15 cellular contexts compared by ENCODE assay signal in genomic region chr7:86598311-86598710, GRCh38. TPM values are rescaled to one million over a fixed set of nuclear protein-coding genes. Genes with fewer than 3 reads are reported as not detected.
DNase-seq lines count a peak whose midpoint lies in the region; FAIRE-seq and TF ChIP-seq lines count a peak whose summit lies in the region.
"Had no signal": no experiment of that assay in that cellular context is flagged by ENCODE, and none has a peak within 500 bp of the region (broad histone marks: within the 10 kb centered on the region; RNA-seq: fewer than 3 reads in every experiment).

No MANE protein-coding gene starts in this region.

- intact Hi-C loops in A673 (cut with micrococcal nuclease; ENCODE audit: unreplicated experiment), result loop anchor here (2.0 to 5.0 kb wide), 2 partner anchors 219 to 306 kb away; no protein-coding TSS in a partner anchor

- H2BK120ac ChIP-seq in H1 (replicated peaks; ENCODE audit: low read depth, low read length), result no peak overlapping the region

- H3K23me2 ChIP-seq in H1 (ENCODE audit: low read depth, low read length), result no peaks in the 10 kb centered on the region

- H3K27me3 ChIP-seq in A673 (replicated peaks; ENCODE audit: insufficient read depth, low read depth, low read length, poor library complexity) (no peaks in the 10 kb centered on the region), H1 (replicated peaks in 1 of 4; ENCODE audit: control insufficient read depth in 3 of 4, extremely low read depth in 1 of 4, insufficient read depth in 3 of 4, low read length in 3 of 4) (no peaks in the 10 kb centered on the region), smooth muscle cell (ENCODE audit: low read depth) (no peaks in the 10 kb centered on the region)

- H3K36me3 Mint-ChIP-seq in activated CD4-positive, alpha-beta T cell treated with anti-CD3 and anti-CD28 coated beads, Interleukin-2, amount 10 ng/mL, durations not matched to agents 7 days and 5 days (ENCODE audit: low read depth), result no peaks in the 10 kb centered on the region
- H3K36me3 Mint-ChIP-seq: activated naive CD8-positive, alpha-beta T cell; naive B cell had no signal

- no peak overlapping the region for H4K5ac ChIP-seq in H1 (ENCODE audit: insufficient read length, low read depth, low read length)

- H3K4me2 ChIP-seq in H1 (ENCODE audit: insufficient read depth in 1 of 2, low read depth in 2 of 2, low read length in 2 of 2) (no peak overlapping the region), smooth muscle cell (no peak overlapping the region)

- TF ChIP-seq POLR2A in H1 (IDR thresholded peaks at IDR 0.05; ENCODE audit: control extremely low read depth in 1 of 2, low read depth in 2 of 2, low read length in 2 of 2), result no peak

- H4K91ac ChIP-seq in H1 (replicated peaks; ENCODE audit: insufficient read length, low read length), result no peak overlapping the region

- TF ChIP-seq EP300 in H1 (IDR thresholded peaks at IDR 0.05; ENCODE audit: borderline replicate concordance in 1 of 2, low read depth in 2 of 2, low read length in 2 of 2), result no peak

- H4K20me1 ChIP-seq in H1 (replicated peaks in 1 of 2; ENCODE audit: control insufficient read depth in 1 of 2, insufficient read depth in 2 of 2, low read length in 2 of 2), result no peaks in the 10 kb centered on the region
- H4K20me1 ChIP-seq in smooth muscle cell (ENCODE audit: low read depth), result no peaks in the 10 kb centered on the region

- H3K4me3 Mint-ChIP-seq in activated CD4-positive, alpha-beta T cell treated with anti-CD3 and anti-CD28 coated beads, Interleukin-2, amount 10 ng/mL, durations not matched to agents 7 days and 5 days, result no peak overlapping the region
- H3K4me3 Mint-ChIP-seq: activated naive CD8-positive, alpha-beta T cell; naive B cell; stimulated activated naive CD8-positive, alpha-beta T cell treated with anti-CD3 and anti-CD28 coated beads, Interleukin-15, Interleukin-2, amounts not matched to agents 100 ng/mL and 50 ng/mL, for 24 hours had no signal

- no peaks in the 10 kb centered on the region for H3K79me1 ChIP-seq in H1 (ENCODE audit: low read depth, low read length)

- peak; percentile 39 for DNase-seq in A673 (ENCODE audit: low spot score)
- peak; percentile 7 for DNase-seq in NCI-H146 treated with DMSO at 0.1 percent for 48 hours (lab: John Stamatoyannopoulos, UW; ENCODE audit: unreplicated experiment)
- peak; percentile 56 to 88 for DNase-seq in H1 (ENCODE audit: low read depth in 1 of 2, low spot score in 2 of 2)
- no peak for DNase-seq in inferior parietal cortex (ENCODE audit: extremely low spot score)
- DNase-seq in smooth muscle cell (lab: John Stamatoyannopoulos, UW; ENCODE audit: unreplicated experiment), result no peak
- DNase-seq in effector CD4-positive, alpha-beta T cell, result no peak
- no peak for DNase-seq in activated CD4-positive, alpha-beta T cell treated with anti-CD3 and anti-CD28 coated beads, Interleukin-2, amount 10 ng/mL, durations not matched to agents 7 days and 5 days
- DNase-seq: activated CD4-positive, alpha-beta T cell treated with anti-CD3 and anti-CD28 coated beads, Interleukin-2, amount 50 U/mL, for 1 hour; naive B cell; NCI-H1048; Right ventricle myocardium superior; stimulated activated CD4-positive, alpha-beta T cell treated with anti-CD3 and anti-CD28 coated beads, Interleukin-15, amount 100 ng/mL, for 24 hours had no signal

- POLR2A ChIA-PET in A673 (lab: Charles Lee; ENCODE audit: low non-redundant PET), result no interaction called here
- POLR2A ChIA-PET in H1 (lab: Charles Lee; ENCODE audit: partially characterized antibody), result no interaction called here
- POLR2A ChIA-PET in activated CD4-positive, alpha-beta T cell treated with anti-CD3 and anti-CD28 coated beads, Interleukin-2, amount 10 ng/mL, durations not matched to agents 7 days and 5 days (lab: Charles Lee), result no interaction called here

- no peak overlapping the region for H2BK20ac ChIP-seq in H1 (ENCODE audit: low read length)

- H3K14ac ChIP-seq in H1 (ENCODE audit: insufficient read length), result no peak overlapping the region

- no peak overlapping the region for H3K4me3 ChIP-seq in A673 (ENCODE audit: low read depth, low read length, poor library complexity, severe bottlenecking)
- no peak overlapping the region for H3K4me3 ChIP-seq in H1 (ENCODE audit: extremely low read depth in 1 of 4, insufficient read depth in 2 of 4, low read depth in 3 of 4, low read length in 4 of 4)
- no peak overlapping the region for H3K4me3 ChIP-seq in smooth muscle cell

- CTCF ChIA-PET in A673 (lab: Charles Lee), result interaction anchor here (0.6 kb wide), 1 partner anchor 307 kb away, joined by 3 read pairs; no protein-coding TSS in a partner anchor
- CTCF ChIA-PET in H1 (lab: Charles Lee; ENCODE audit: partially characterized antibody), result interaction anchor here (0.7 to 6.8 kb wide), 33 partner anchors 9 to 903 kb away, joined by 3 to 87 read pairs (median 4); partner anchors contain the start of gene GRM3
- CTCF ChIA-PET in activated CD4-positive, alpha-beta T cell treated with anti-CD3 and anti-CD28 coated beads, Interleukin-2, amount 10 ng/mL, durations not matched to agents 7 days and 5 days (lab: Charles Lee), result no interaction called here

- H3K56ac ChIP-seq in H1 (replicated peaks; ENCODE audit: insufficient read length, low read depth, low read length), result no peak overlapping the region

- H3K27me3 Mint-ChIP-seq in activated CD4-positive, alpha-beta T cell treated with anti-CD3 and anti-CD28 coated beads, Interleukin-2, amount 10 ng/mL, durations not matched to agents 7 days and 5 days, result no peaks in the 10 kb centered on the region
- H3K27me3 Mint-ChIP-seq: activated naive CD8-positive, alpha-beta T cell; naive B cell; stimulated activated naive CD8-positive, alpha-beta T cell treated with anti-CD3 and anti-CD28 coated beads, Interleukin-15, Interleukin-2, amounts not matched to agents 100 ng/mL and 50 ng/mL, for 24 hours had no signal

- no peak overlapping the region for H2AK5ac ChIP-seq in H1 (ENCODE audit: low read depth, low read length)

- H3K79me2 ChIP-seq in H1 (ENCODE audit: control insufficient read depth in 1 of 2, insufficient read depth in 2 of 2, low read length in 2 of 2) (no peaks in the 10 kb centered on the region), smooth muscle cell (ENCODE audit: low read depth) (no peaks in the 10 kb centered on the region)

- H3K9ac ChIP-seq in H1 (replicated peaks in 1 of 4; ENCODE audit: extremely low read depth in 1 of 4, low read depth in 3 of 4, low read length in 3 of 4), result no peak overlapping the region
- H3K9ac ChIP-seq in smooth muscle cell (ENCODE audit: low read depth), result no peak overlapping the region

- H2AFZ ChIP-seq in H1 (ENCODE audit: low read length) (peak overlapping the region; percentile 55; the same call in 1 of the 2 replicates), smooth muscle cell (ENCODE audit: low read depth) (no peak overlapping the region)

- H3F3A ChIP-seq in smooth muscle cell (ENCODE audit: low read depth), result no peaks in the 10 kb centered on the region

- H3K9me3 ChIP-seq in A673 (ENCODE audit: low read depth, low read length, poor library complexity, severe bottlenecking) (no peaks in the 10 kb centered on the region), H1 (ENCODE audit: insufficient read depth in 2 of 2, low read depth in 1 of 2, low read length in 1 of 2) (no peaks in the 10 kb centered on the region), smooth muscle cell (replicated peaks; ENCODE audit: low read depth) (no peaks in the 10 kb centered on the region)

- no peak overlapping the region for H3K4ac ChIP-seq in H1 (replicated peaks; ENCODE audit: insufficient read length, low read depth, low read length)

- peak; percentile 85 for FAIRE-seq in H1 (lab: Jason Lieb, UNC)

- H3K9me3 Mint-ChIP-seq in activated CD4-positive, alpha-beta T cell treated with anti-CD3 and anti-CD28 coated beads, Interleukin-2, amount 10 ng/mL, durations not matched to agents 7 days and 5 days, result no peaks in the 10 kb centered on the region
- H3K9me3 Mint-ChIP-seq: stimulated activated naive CD8-positive, alpha-beta T cell treated with anti-CD3 and anti-CD28 coated beads, Interleukin-15, Interleukin-2, amounts not matched to agents 100 ng/mL and 50 ng/mL, for 24 hours had no signal

- peak overlapping the region; percentile 39 for H4K8ac ChIP-seq in H1 (ENCODE audit: extremely low read depth, insufficient read depth, low read length)

- H3K4me1 Mint-ChIP-seq in activated CD4-positive, alpha-beta T cell treated with anti-CD3 and anti-CD28 coated beads, Interleukin-2, amount 10 ng/mL, durations not matched to agents 7 days and 5 days, result no peaks in the 10 kb centered on the region
- H3K4me1 Mint-ChIP-seq: naive B cell had no signal

- WGBS in H1 (ENCODE audit: extremely low coverage in 1 of 2, insufficient coverage in 1 of 2, insufficient read length in 1 of 2, insufficient replicate concordance in 2 of 2, low coverage in 1 of 2, low lambda C conversion rate in 2 of 2, missing lambda C conversion rate in 1 of 2), 2 experiments, result 72% methylated on average over 15 of the region's 15 CpGs; no CpG with 5 or more reads in 1 of the 2 experiments
- 51% methylated on average over 15 of the region's 15 CpGs for WGBS in smooth muscle cell (ENCODE audit: low lambda C conversion rate)

- H2BK12ac ChIP-seq in H1 (ENCODE audit: low read depth, low read length), result no peak overlapping the region

- H3K27ac ChIP-seq in A673 (ENCODE audit: low read depth, low read length, poor library complexity, severe bottlenecking), result no peak overlapping the region
- no peak overlapping the region for H3K27ac ChIP-seq in H1 (ENCODE audit: low read depth, low read length)
- no peak overlapping the region for H3K27ac ChIP-seq in smooth muscle cell (ENCODE audit: low read depth)

- H2BK15ac ChIP-seq in H1 (ENCODE audit: low read length), result no peak overlapping the region

- H3K27ac Mint-ChIP-seq in activated CD4-positive, alpha-beta T cell treated with anti-CD3 and anti-CD28 coated beads, Interleukin-2, amount 10 ng/mL, durations not matched to agents 7 days and 5 days, result no peak overlapping the region
- H3K27ac Mint-ChIP-seq: activated naive CD8-positive, alpha-beta T cell; naive B cell; stimulated activated naive CD8-positive, alpha-beta T cell treated with anti-CD3 and anti-CD28 coated beads, Interleukin-15, Interleukin-2, amounts not matched to agents 100 ng/mL and 50 ng/mL, for 24 hours had no signal

- H3K23ac ChIP-seq in H1 (ENCODE audit: insufficient read length), result no peak overlapping the region

- H3K18ac ChIP-seq in H1 (ENCODE audit: extremely low read depth, low read length), result no peak overlapping the region

- BruUV-seq in A673 (replicated peaks; lab: Mats Ljungman, UMichigan), result no TSS peak

- H3K4me1 ChIP-seq in A673 (ENCODE audit: insufficient read depth, low read length, poor library complexity, severe bottlenecking) (no peaks in the 10 kb centered on the region), H1 (replicated peaks in 1 of 4; ENCODE audit: control insufficient read depth in 3 of 4, insufficient read depth in 4 of 4, low read length in 3 of 4) (no peaks in the 10 kb centered on the region), smooth muscle cell (ENCODE audit: low read depth) (no peaks in the 10 kb centered on the region)

- H3K36me3 ChIP-seq in A673 (ENCODE audit: insufficient read depth, low read length, poor library complexity, severe bottlenecking), result no peaks in the 10 kb centered on the region
- H3K36me3 ChIP-seq in H1 (ENCODE audit: control insufficient read depth in 2 of 4, insufficient read depth in 4 of 4, low read length in 3 of 4), result no peaks in the 10 kb centered on the region
- H3K36me3 ChIP-seq in smooth muscle cell (ENCODE audit: low read depth), result no peaks in the 10 kb centered on the region

- no peak overlapping the region for H2BK5ac ChIP-seq in H1 (ENCODE audit: low read depth, low read length)

- TF ChIP-seq CTCF in A673 (conservative IDR thresholded peaks at IDR 0.05; ENCODE audit: low read depth, low read length) (peak; percentile 59), GM12873 (IDR thresholded peaks at IDR 0.05; ENCODE audit: insufficient read depth, low read depth, low read length, missing control alignments) (peak; percentile 65), H1 (IDR thresholded peaks at IDR 0.05; ENCODE audit: control extremely low read depth in 1 of 3, insufficient read depth in 1 of 3, low read depth in 1 of 3, low read length in 3 of 3) (peak; percentile 61 to 80 (median 79)), smooth muscle cell (IDR thresholded peaks at IDR 0.05; ENCODE audit: borderline replicate concordance, insufficient read depth, poor library complexity, severe bottlenecking) (no peak)

- TF ChIP-seq RAD21 in H1 (IDR thresholded peaks at IDR 0.05 in 1 of 2, conservative IDR thresholded peaks at IDR 0.05 in 1 of 2; ENCODE audit: low read depth in 2 of 2, low read length in 2 of 2), result peak; percentile 69

RNA-seq across cellular contexts. Expression of gene GRM3, which starts 45.4 kb away (rescaled TPM):
- total RNA-seq in A673 (2021) (not detected in 2 replicates), smooth muscle cell (not detected in 2 replicates)
- 3.4 and 4.2 TPM in 2 replicates for total RNA-seq in H1 (2021; fragmentation: NEBNext Ultra II Directional; extraction: Animal tissue kit (Norgen Biotek cat#: 25700))
- polyA plus RNA-seq in H1 (2011; rRNA removed) (3.1 and 4.9 TPM in 2 replicates), smooth muscle cell (0.06 and 0.35 TPM in 2 replicates)
- polyA plus RNA-seq in H1 (2011; cell fraction: cytosol; rRNA removed), result 3.3 TPM
- 4.3 TPM for polyA plus RNA-seq in H1 (2011; cell fraction: nucleus; rRNA removed)
- polyA plus RNA-seq in H1 (2012, experiment 1 of 2), result 1.8 to 2.7 TPM (median 2.2 TPM) in 4 replicates
- polyA plus RNA-seq in H1 (2012, experiment 2 of 2), result 0.71 TPM
- polyA plus RNA-seq in H1 (2013, experiment 1 of 2), result 1.2 TPM
- polyA plus RNA-seq in H1 (2013, experiment 2 of 2), result 1.3 TPM
- polyA minus RNA-seq in H1 (2011; rRNA and poly(A)+ RNA removed), result 3.2 and 5.0 TPM in 2 replicates
- 5.1 TPM for polyA minus RNA-seq in H1 (2011; cell fraction: cytosol; rRNA and poly(A)+ RNA removed)
- polyA minus RNA-seq in H1 (2011; cell fraction: nucleus; rRNA and poly(A)+ RNA removed), result 9.9 TPM
- total RNA-seq in activated CD4-positive, alpha-beta T cell treated with anti-CD3 and anti-CD28 coated beads, Interleukin-2, amount 10 ng/mL, durations not matched to agents 7 days and 5 days, result not detected
- total RNA-seq: Right ventricle myocardium superior had no signal

Comparison
In these comparisons a context has a peak if more than half of its experiments do, and no peak if none do; other contexts are left out.
1. DNase-seq: peak in A673 (single experiment), NCI-H146 treated with DMSO at 0.1 percent for 48 hours (single experiment) and H1 (2 of 2); none in inferior parietal cortex (single experiment), smooth muscle cell (single experiment), effector CD4-positive, alpha-beta T cell (single experiment) and activated CD4-positive, alpha-beta T cell treated with anti-CD3 and anti-CD28 coated beads, Interleukin-2, amount 10 ng/mL, durations not matched to agents 7 days and 5 days (single experiment).